Comparison of ENCODE assay signal across 12 cellular contexts in the genomic region with DNA sequence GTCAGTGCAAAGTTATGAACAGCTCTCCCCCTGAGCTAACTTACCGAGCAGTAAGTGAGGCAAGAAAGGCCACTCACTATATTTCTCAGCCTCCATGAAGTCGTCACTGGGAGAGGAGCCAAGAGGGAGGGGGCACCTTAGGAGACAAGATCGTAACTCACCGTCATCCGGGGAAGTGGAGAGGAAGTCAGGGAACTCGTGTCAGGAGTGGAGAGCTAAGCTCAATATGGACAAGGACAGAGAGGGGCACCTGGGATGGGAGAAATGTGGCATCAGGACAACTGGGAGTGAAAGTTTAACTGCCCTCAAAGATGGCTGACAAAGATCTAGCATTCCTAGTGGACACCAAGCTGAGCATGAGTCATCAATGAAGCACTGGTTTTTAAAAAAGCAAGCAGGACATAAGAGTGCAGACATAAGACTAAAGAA. TPM values are rescaled to one million over a fixed set of nuclear protein-coding genes. Genes with fewer than 3 reads are reported as not detected.
DNase-seq lines count a peak whose midpoint lies in the region; ATAC-seq, FAIRE-seq and TF ChIP-seq lines count a peak whose summit lies in the region.
"Had no signal": no experiment of that assay in that cellular context is flagged by ENCODE, and none has a peak within 500 bp of the region (broad histone marks: within the 10 kb centered on the region; RNA-seq: fewer than 3 reads in every experiment).

No MANE protein-coding gene starts in this region.

- TF ChIP-seq EP300 in esophagus muscularis mucosa (IDR thresholded peaks at IDR 0.05), result no peak

- DNase-seq in stimulated activated naive CD8-positive, alpha-beta T cell treated with anti-CD3 and anti-CD28 coated beads, Interleukin-15, amount 100 ng/mL, for 72 hours, result no peak
- DNase-seq in amniotic epithelial cell (ENCODE audit: low read depth), result peak; percentile 86
- DNase-seq in esophagus muscularis mucosa (ENCODE audit: extremely low spot score), result no peak
- DNase-seq in stimulated activated CD4-positive, alpha-beta T cell treated with anti-CD3 and anti-CD28 coated beads, Interleukin-15, amount 100 ng/mL, for 24 hours, result no peak
- DNase-seq in GM19239 (ENCODE audit: insufficient read length, low spot score), result no peak
- DNase-seq: NCI-H82 had no signal

- H3K27me3 ChIP-seq in iPS-20b (ENCODE audit: insufficient read depth, low read length) (no peaks in the 10 kb centered on the region), esophagus muscularis mucosa (no peaks in the 10 kb centered on the region)

- peaks cover 42% of the 10 kb centered on the region for H3K4me1 Mint-ChIP-seq in stimulated activated naive CD8-positive, alpha-beta T cell treated with anti-CD3 and anti-CD28 coated beads, Interleukin-15, Interleukin-2, amounts not matched to agents 100 ng/mL and 50 ng/mL, for 24 hours (ENCODE audit: low read depth)
- peaks cover 24% of the 10 kb centered on the region for H3K4me1 Mint-ChIP-seq in stimulated activated naive CD8-positive, alpha-beta T cell treated with anti-CD3 and anti-CD28 coated beads, Interleukin-15, amount 100 ng/mL, for 72 hours

- peak overlapping the region; percentile 1 for H3K27ac Mint-ChIP-seq in stimulated activated naive CD8-positive, alpha-beta T cell treated with anti-CD3 and anti-CD28 coated beads, Interleukin-15, Interleukin-2, amounts not matched to agents 100 ng/mL and 50 ng/mL, for 24 hours
- no peak overlapping the region for H3K27ac Mint-ChIP-seq in stimulated activated naive CD8-positive, alpha-beta T cell treated with anti-CD3 and anti-CD28 coated beads, Interleukin-15, amount 100 ng/mL, for 72 hours
- H3K27ac Mint-ChIP-seq: activated CD4-positive, alpha-beta T cell treated with anti-CD3 and anti-CD28 coated beads for 36 hours had no signal

- no peak for ATAC-seq in stimulated activated naive CD8-positive, alpha-beta T cell treated with anti-CD3 and anti-CD28 coated beads, Interleukin-15, amount 100 ng/mL, for 72 hours
- ATAC-seq in GM21381 (IDR thresholded peaks at IDR 0.05; ENCODE audit: unreplicated experiment), result no peak

- H3K4me1 ChIP-seq in iPS-20b (ENCODE audit: insufficient read depth, low read length) (peaks cover 82% of the 10 kb centered on the region), esophagus muscularis mucosa (peaks cover 0 to 9% (median 6%) of the 10 kb centered on the region in 4 donors)
- H3K4me1 ChIP-seq: lower lobe of right lung had no signal

- 19% methylated on average over 6 of the region's 6 CpGs for WGBS in esophagus muscularis mucosa

- no peak overlapping the region for H3K4me3 ChIP-seq in iPS-20b (ENCODE audit: low read length)
- H3K4me3 ChIP-seq in esophagus muscularis mucosa, result no peak overlapping the region
- H3K4me3 ChIP-seq: lower lobe of right lung had no signal

- no peaks in the 10 kb centered on the region for H3K36me3 Mint-ChIP-seq in stimulated activated naive CD8-positive, alpha-beta T cell treated with anti-CD3 and anti-CD28 coated beads, Interleukin-15, Interleukin-2, amounts not matched to agents 100 ng/mL and 50 ng/mL, for 24 hours (ENCODE audit: low read depth)

- H3K9ac ChIP-seq in iPS-20b (ENCODE audit: low read depth, low read length), result no peak overlapping the region

- H3K27me3 Mint-ChIP-seq in stimulated activated naive CD8-positive, alpha-beta T cell treated with anti-CD3 and anti-CD28 coated beads, Interleukin-15, Interleukin-2, amounts not matched to agents 100 ng/mL and 50 ng/mL, for 24 hours, result peaks cover 11% of the 10 kb centered on the region
- peaks cover 52% of the 10 kb centered on the region for H3K27me3 Mint-ChIP-seq in stimulated activated naive CD8-positive, alpha-beta T cell treated with anti-CD3 and anti-CD28 coated beads, Interleukin-15, amount 100 ng/mL, for 72 hours

- H3K36me3 ChIP-seq in iPS-20b (ENCODE audit: insufficient read depth, low read depth, low read length), result peaks cover 28% of the 10 kb centered on the region; the same call in 1 of the 2 replicates
- no peaks in the 10 kb centered on the region for H3K36me3 ChIP-seq in esophagus muscularis mucosa
- H3K36me3 ChIP-seq: lower lobe of right lung had no signal

- H3K9me3 ChIP-seq in iPS-20b (ENCODE audit: insufficient read depth, low read depth, low read length) (no peaks in the 10 kb centered on the region), esophagus muscularis mucosa (no peaks in the 10 kb centered on the region)
- H3K9me3 ChIP-seq: lower lobe of right lung had no signal

- intact Hi-C loops in esophagus muscularis mucosa (cut with DNase I), result no loop called here

- H3K27ac ChIP-seq in iPS-20b (ENCODE audit: low read length) (peak overlapping the region; percentile 30), esophagus muscularis mucosa (replicated peaks in 1 of 4) (no peak overlapping the region)
- H3K27ac ChIP-seq: C4-2B, lower lobe of right lung had no signal

- TF ChIP-seq POLR2A in esophagus muscularis mucosa (IDR thresholded peaks at IDR 0.05; ENCODE audit: low read depth), result no peak

- no peak for FAIRE-seq in GM19239 (lab: Jason Lieb, UNC)

- TF ChIP-seq CTCF in esophagus muscularis mucosa (IDR thresholded peaks at IDR 0.05), result no peak

- H3K4me3 Mint-ChIP-seq in stimulated activated naive CD8-positive, alpha-beta T cell treated with anti-CD3 and anti-CD28 coated beads, Interleukin-15, Interleukin-2, amounts not matched to agents 100 ng/mL and 50 ng/mL, for 24 hours, result no peak overlapping the region
- no peak overlapping the region for H3K4me3 Mint-ChIP-seq in stimulated activated naive CD8-positive, alpha-beta T cell treated with anti-CD3 and anti-CD28 coated beads, Interleukin-15, amount 100 ng/mL, for 72 hours
- H3K4me3 Mint-ChIP-seq: activated CD4-positive, alpha-beta T cell treated with anti-CD3 and anti-CD28 coated beads for 36 hours had no signal

- no peaks in the 10 kb centered on the region for H3K9me3 Mint-ChIP-seq in stimulated activated naive CD8-positive, alpha-beta T cell treated with anti-CD3 and anti-CD28 coated beads, Interleukin-15, Interleukin-2, amounts not matched to agents 100 ng/mL and 50 ng/mL, for 24 hours
- H3K9me3 Mint-ChIP-seq in stimulated activated naive CD8-positive, alpha-beta T cell treated with anti-CD3 and anti-CD28 coated beads, Interleukin-15, amount 100 ng/mL, for 72 hours, result no peaks in the 10 kb centered on the region

RNA-seq across cellular contexts. Expression of a gene that starts 37.1 kb away (rescaled TPM):
- total RNA-seq in esophagus muscularis mucosa, result 10 to 100 TPM in 1 of 4 donors, 1 to 10 TPM in 3; 3.5 to 11.3 (median 4.7) TPM
